ENCODE assay signal across 14 cellular contexts in genomic region chr20:10322073-10323012, GRCh38.
DNase-seq lines count a peak whose midpoint lies in the region; ATAC-seq and TF ChIP-seq lines count a peak whose summit lies in the region.
"Had no signal": no experiment of that assay in that cellular context is flagged by ENCODE, and none has a peak within 500 bp of the region (broad histone marks: within the 10 kb centered on the region; RNA-seq: fewer than 3 reads in every experiment).

No MANE protein-coding gene starts in this region.

- no peak overlapping the region for H3K4me3 ChIP-seq in RWPE2 (ENCODE audit: severe bottlenecking)
- no peak overlapping the region for H3K4me3 ChIP-seq in esophagus muscularis mucosa
- H3K4me3 ChIP-seq: breast epithelium had no signal

- H3K4me1 ChIP-seq in RWPE2 (ENCODE audit: insufficient read depth, poor library complexity, severe bottlenecking) (no peaks in the 10 kb centered on the region), esophagus muscularis mucosa (no peaks in the 10 kb centered on the region)
- H3K4me1 ChIP-seq: breast epithelium had no signal

- ATAC-seq in RWPE2 (ENCODE audit: low read depth) (peak; percentile 60; the same call in 2 of the 3 replicates), GM18861 (IDR thresholded peaks at IDR 0.05; ENCODE audit: unreplicated experiment) (no peak)
- ATAC-seq: activated CD8-positive, alpha-beta T cell treated with anti-CD3 and anti-CD28 coated beads, Interleukin-2, amount 10 ng/mL, durations not matched to agents 7 days and 5 days had no signal

- H3K9me3 ChIP-seq in RWPE2 (ENCODE audit: severe bottlenecking) (no peaks in the 10 kb centered on the region), esophagus muscularis mucosa (no peaks in the 10 kb centered on the region)
- H3K9me3 ChIP-seq: breast epithelium had no signal

- WGBS in esophagus muscularis mucosa = 55% methylated on average over 6 of the region's 6 CpGs

- H3K27me3 ChIP-seq in RWPE2 (ENCODE audit: insufficient read depth, poor library complexity, severe bottlenecking) (no peaks in the 10 kb centered on the region), esophagus muscularis mucosa (peaks cover 0 to 4% (median 0%) of the 10 kb centered on the region in 4 donors)
- H3K27me3 ChIP-seq: breast epithelium had no signal

- no peak for TF ChIP-seq CTCF in RWPE2 (IDR thresholded peaks at IDR 0.05; ENCODE audit: poor library complexity, severe bottlenecking)
- no peak for TF ChIP-seq CTCF in esophagus muscularis mucosa (IDR thresholded peaks at IDR 0.05)

- DNase-seq in NCI-H1092 treated with DMSO at 0.1 percent for 48 hours (lab: John Stamatoyannopoulos, UW) (peak; percentile 34), NCI-H1092 (lab: John Stamatoyannopoulos, UW) (no peak), HCEC 1CT (peak; percentile 31), RWPE2 (ENCODE audit: low spot score) (no peak), myocyte (ENCODE audit: low read depth) (peak; percentile 47), esophagus muscularis mucosa (ENCODE audit: extremely low spot score) (no peak)
- DNase-seq in activated CD4-positive, alpha-beta T cell treated with anti-CD3 and anti-CD28 coated beads, Interleukin-2, amount 50 U/mL, for 1 hour = no peak
- DNase-seq: activated CD8-positive, alpha-beta T cell treated with anti-CD3 and anti-CD28 coated beads, Interleukin-2, amount 10 ng/mL, durations not matched to agents 7 days and 5 days; activated effector memory CD4-positive, alpha-beta T cell treated with Interleukin-2 at 50 U/mL for 16 hours; COR-L47; midbrain; NCI-H82 had no signal

- TF ChIP-seq EP300 in esophagus muscularis mucosa (IDR thresholded peaks at IDR 0.05) = no peak

- intact Hi-C loops in esophagus muscularis mucosa (cut with DNase I) = no loop called here

- no peak for TF ChIP-seq POLR2A in esophagus muscularis mucosa (IDR thresholded peaks at IDR 0.05; ENCODE audit: low read depth)

- H3K27ac ChIP-seq in RWPE2 (ENCODE audit: poor library complexity, severe bottlenecking) (no peak overlapping the region), esophagus muscularis mucosa (replicated peaks in 1 of 4) (no peak overlapping the region)
- H3K27ac ChIP-seq: breast epithelium had no signal

- no peaks in the 10 kb centered on the region for H3K36me3 ChIP-seq in RWPE2 (ENCODE audit: low read depth)
- H3K36me3 ChIP-seq in esophagus muscularis mucosa = no peaks in the 10 kb centered on the region
- H3K36me3 ChIP-seq: breast epithelium had no signal

Comparison
In these comparisons a context has a peak if more than half of its experiments do, and no peak if none do; other contexts are left out.
1. DNase-seq: peak in NCI-H1092 treated with DMSO at 0.1 percent for 48 hours (single experiment), HCEC 1CT (single experiment) and myocyte (single experiment); none in NCI-H1092 (single experiment), RWPE2 (single experiment), esophagus muscularis mucosa (single experiment) and activated CD4-positive, alpha-beta T cell treated with anti-CD3 and anti-CD28 coated beads, Interleukin-2, amount 50 U/mL, for 1 hour (single experiment).